In the genomic region with DNA sequence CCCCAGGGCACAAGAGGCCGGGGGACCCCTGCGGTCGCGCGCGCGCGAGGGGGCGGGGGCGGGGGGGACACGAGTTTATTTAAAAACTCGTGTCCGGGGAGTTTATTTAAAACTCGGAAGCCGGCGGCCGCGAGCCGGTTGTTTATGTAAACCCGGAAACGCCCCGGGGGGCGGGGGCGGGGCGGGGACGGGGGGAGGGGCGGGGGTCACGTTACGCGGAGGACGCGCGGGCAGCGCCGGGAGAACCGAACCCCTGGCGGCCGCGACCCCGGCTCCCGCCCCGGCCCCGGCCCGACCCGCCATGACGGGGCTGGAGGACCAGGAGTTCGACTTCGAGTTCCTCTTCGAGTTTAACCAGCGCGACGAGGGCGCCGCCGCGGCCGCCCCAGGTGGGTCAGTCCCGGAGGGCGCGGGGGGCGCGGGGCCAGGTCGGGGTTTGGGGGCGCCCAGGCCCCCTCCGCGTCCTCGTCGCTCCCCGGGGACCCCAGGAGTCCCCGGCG, we compare ENCODE assay signal across 9 cellular contexts. TPM values are rescaled to one million over a fixed set of nuclear protein-coding genes. Genes with fewer than 3 reads are reported as not detected.
DNase-seq lines count a peak whose midpoint lies in the region; ATAC-seq and TF ChIP-seq lines count a peak whose summit lies in the region.
"Had no signal": no experiment of that assay in that cellular context is flagged by ENCODE, and none has a peak within 500 bp of the region (broad histone marks: within the 10 kb centered on the region; RNA-seq: fewer than 3 reads in every experiment).

No MANE protein-coding gene starts in this region.

- peak overlapping the region; percentile 42 for H4K91ac ChIP-seq in trophoblast cell (ENCODE audit: low read depth, low read length)

- peak overlapping the region; percentile 76 for H3K4me3 ChIP-seq in GM12865 (ENCODE audit: low read depth, low read length)
- peak overlapping the region; percentile 37 for H3K4me3 ChIP-seq in KMS-11 (IDR thresholded peaks at IDR 0.05; ENCODE audit: insufficient read depth, low read depth, low read length)
- peak overlapping the region; percentile 92 to 95 for H3K4me3 ChIP-seq in gastroesophageal sphincter
- peak overlapping the region; percentile 69 for H3K4me3 ChIP-seq in trophoblast cell (ENCODE audit: low read depth, low read length)

- no peak overlapping the region for H2BK12ac ChIP-seq in trophoblast cell (ENCODE audit: low read length)

- DNase-seq in GM12865 (ENCODE audit: low read depth) (peak; percentile 71), trophoblast cell (peak in 1 of 2 donors; percentile 55), retina (no peak)
- DNase-seq in activated T-cell treated with anti-CD3 and anti-CD28 coated beads, Interleukin-2, amount 50 U/mL, for 1 hour = peak; percentile 76

- H3K4me2 ChIP-seq in KMS-11 (peak overlapping the region; percentile 92), trophoblast cell (ENCODE audit: low read length) (peak overlapping the region; percentile 87)

- no peak overlapping the region for H2BK120ac ChIP-seq in trophoblast cell (ENCODE audit: insufficient read depth, low read length, poor library complexity)

- H2AFZ ChIP-seq in KMS-11 (ENCODE audit: low read depth) (peak overlapping the region; percentile 90), trophoblast cell (ENCODE audit: insufficient read depth, low read length, poor library complexity) (peak overlapping the region; percentile 43)

- no peak for TF ChIP-seq POLR2A in gastroesophageal sphincter (IDR thresholded peaks at IDR 0.05)

- no peak overlapping the region for H3K18ac ChIP-seq in trophoblast cell (ENCODE audit: low read length)

- H3K9me3 ChIP-seq in gastroesophageal sphincter = no peaks in the 10 kb centered on the region
- H3K9me3 ChIP-seq in trophoblast cell (ENCODE audit: insufficient read depth, low read depth, low read length) = no peaks in the 10 kb centered on the region

- H2BK5ac ChIP-seq in trophoblast cell (ENCODE audit: low read depth, low read length, poor library complexity) = no peak overlapping the region

- H3K27me3 ChIP-seq in KMS-11 (ENCODE audit: insufficient read depth, low read depth) (peaks cover 8% of the 10 kb centered on the region; the same call in 1 of the 2 replicates), gastroesophageal sphincter (no peaks in the 10 kb centered on the region), trophoblast cell (ENCODE audit: insufficient read depth, low read length) (peaks cover 42% of the 10 kb centered on the region)

- WGBS in gastroesophageal sphincter (ENCODE audit: low coverage in 1 of 2), 2 donors = 0% methylated on average over 10 of the region's 71 CpGs; no CpG with 5 or more reads in 1 of the 2 donors
- WGBS in trophoblast cell (ENCODE audit: extremely low coverage, insufficient coverage, insufficient read length) = no CpG with 5 or more reads among the region's 71 CpGs

- H3K14ac ChIP-seq in trophoblast cell (ENCODE audit: low read length) = peak overlapping the region; percentile 64

- H3K27ac ChIP-seq in KMS-11 (peak overlapping the region; percentile 32), gastroesophageal sphincter (peak overlapping the region; percentile 75 to 95 (median 88)), trophoblast cell (ENCODE audit: low read depth, low read length) (no peak overlapping the region)

- TF ChIP-seq EP300 in gastroesophageal sphincter (IDR thresholded peaks at IDR 0.05) = no peak

- H3K9ac ChIP-seq in KMS-11 (peak overlapping the region; percentile 81), trophoblast cell (ENCODE audit: low read length) (no peak overlapping the region)

- TF ChIP-seq CTCF in GM12865 (IDR thresholded peaks at IDR 0.05; ENCODE audit: insufficient read depth, low read depth, low read length, missing control alignments) = no peak
- no peak for TF ChIP-seq CTCF in KMS-11 (conservative IDR thresholded peaks at IDR 0.05; ENCODE audit: low read depth, low read length)
- TF ChIP-seq CTCF in gastroesophageal sphincter (IDR thresholded peaks at IDR 0.05) = peak in 1 of 4 experiments; percentile 9

- peak overlapping the region; percentile 68 for H4K8ac ChIP-seq in trophoblast cell (ENCODE audit: low read depth, low read length)

- H3K4me1 ChIP-seq in KMS-11 (ENCODE audit: low read depth, poor library complexity, severe bottlenecking) (peaks cover 5% of the 10 kb centered on the region), gastroesophageal sphincter (peaks cover 0 to 75% (median 29%) of the 10 kb centered on the region in 3 donors), trophoblast cell (ENCODE audit: control insufficient read depth in 1 of 2, insufficient read depth in 2 of 2, low read length in 2 of 2) (peaks cover 3 to 11% of the 10 kb centered on the region in 2 experiments)

- no peak overlapping the region for H3K23ac ChIP-seq in trophoblast cell (ENCODE audit: low read length)

- no peak overlapping the region for H4K12ac ChIP-seq in trophoblast cell (ENCODE audit: low read depth, low read length)

- no peak for ATAC-seq in gastroesophageal sphincter
- no peak for ATAC-seq in GM18520 (IDR thresholded peaks at IDR 0.05; ENCODE audit: unreplicated experiment)
- ATAC-seq in HG02798 (IDR thresholded peaks at IDR 0.05; ENCODE audit: poor library complexity, unreplicated experiment) = no peak

- no peaks in the 10 kb centered on the region for H4K20me1 ChIP-seq in KMS-11 (ENCODE audit: insufficient read depth)

- no peak overlapping the region for H3K4ac ChIP-seq in trophoblast cell (ENCODE audit: low read depth, low read length)

- no peaks in the 10 kb centered on the region for H3K79me1 ChIP-seq in trophoblast cell (ENCODE audit: low read length)

- H3K36me3 ChIP-seq in KMS-11 (ENCODE audit: insufficient read depth) (no peaks in the 10 kb centered on the region), gastroesophageal sphincter (no peaks in the 10 kb centered on the region), trophoblast cell (ENCODE audit: control insufficient read depth in 1 of 2, insufficient read depth in 2 of 2, low read length in 2 of 2) (no peaks in the 10 kb centered on the region)

- H3K79me2 ChIP-seq in KMS-11 (ENCODE audit: insufficient read depth, low read depth) (no peaks in the 10 kb centered on the region; the same call in 1 of the 2 replicates), trophoblast cell (ENCODE audit: control insufficient read depth, insufficient read depth, low read length, poor library complexity) (peaks cover 1% of the 10 kb centered on the region)

- no peak overlapping the region for H2AK5ac ChIP-seq in trophoblast cell (ENCODE audit: low read length)

RNA-seq across cellular contexts. Expression of gene NFATC1, which starts 4.4 kb away (rescaled TPM):
- total RNA-seq in gastroesophageal sphincter = 10 to 100 TPM; 13.1 to 21.3 (median 16.2) TPM
- polyA plus RNA-seq in trophoblast cell (2013) = 3.9 and 4.4 TPM in 2 replicates
- total RNA-seq: RPMI7951 had no signal

Comparison
In these comparisons a context has a peak if more than half of its experiments do, and no peak if none do; other contexts are left out.
1. H3K4me3 ChIP-seq: peak in every context shown above with its lines; median percentile 94 in gastroesophageal sphincter; 76 in GM12865; 69 in trophoblast cell; 37 in KMS-11.